In genomic region chr14:30680036-30680435, GRCh38 we compare ENCODE assay signal across 33 cellular contexts.
"Had no signal": no experiment of that assay in that cellular context is flagged by ENCODE, and none has a peak within 500 bp of the region (broad histone marks: within the 10 kb centered on the region; RNA-seq: fewer than 3 reads in every experiment).

No MANE protein-coding gene starts in this region.

- FAIRE-seq: astrocyte, bronchial epithelial cell, colon, endometrium, endothelial cell of umbilical vein had no signal

- H3K27me3 Mint-ChIP-seq: activated CD4-positive, alpha-beta memory T cell treated with anti-CD3 and anti-CD28 coated beads, Interleukin-2, amount 10 ng/mL, durations not matched to agents 7 days and 5 days; activated CD4-positive, alpha-beta T cell treated with anti-CD3 and anti-CD28 coated beads, Interleukin-2, amount 10 ng/mL, durations not matched to agents 7 days and 5 days; activated naive CD8-positive, alpha-beta T cell; activated T-helper 17 cell treated with anti-CD3 and anti-CD28 coated beads, Interleukin-2, amount 50 U/mL, for 72 hours had no signal

- H3K27ac Mint-ChIP-seq: activated CD4-positive, alpha-beta memory T cell treated with anti-CD3 and anti-CD28 coated beads, Interleukin-2, amount 10 ng/mL, durations not matched to agents 7 days and 5 days; activated CD4-positive, alpha-beta T cell treated with anti-CD3 and anti-CD28 coated beads, Interleukin-2, amount 10 ng/mL, durations not matched to agents 7 days and 5 days; activated naive CD8-positive, alpha-beta T cell; activated T-helper 17 cell treated with anti-CD3 and anti-CD28 coated beads, Interleukin-2, amount 50 U/mL, for 72 hours; WTC11 had no signal

- H3K27ac ChIP-seq: brain microvascular endothelial cell, epithelial cell of prostate, esophagus squamous epithelium, gastroesophageal sphincter, heart right ventricle, hepatocyte had no signal

- ATAC-seq: activated T-cell treated with anti-CD3 and anti-CD28 coated beads, Interleukin-2, amount 50 U/mL, for 4 hours; activated T-helper 17 cell treated with anti-CD3 and anti-CD28 coated beads, Interleukin-2, amount 50 U/mL, for 72 hours; gastroesophageal sphincter; heart right ventricle; WTC11 had no signal

- H3K9me3 ChIP-seq: esophagus squamous epithelium, gastroesophageal sphincter, heart right ventricle had no signal

- H3K9me3 Mint-ChIP-seq: activated CD4-positive, alpha-beta memory T cell treated with anti-CD3 and anti-CD28 coated beads, Interleukin-2, amount 10 ng/mL, durations not matched to agents 7 days and 5 days; activated CD4-positive, alpha-beta T cell treated with anti-CD3 and anti-CD28 coated beads, Interleukin-2, amount 10 ng/mL, durations not matched to agents 7 days and 5 days; activated T-cell treated with anti-CD3 and anti-CD28 coated beads, Interleukin-2, amount 50 U/mL, for 4 hours; activated T-helper 17 cell treated with anti-CD3 and anti-CD28 coated beads, Interleukin-2, amount 50 U/mL, for 72 hours had no signal

- H3K27me3 ChIP-seq: brain microvascular endothelial cell, esophagus squamous epithelium, gastroesophageal sphincter, heart right ventricle, hepatocyte had no signal

- DNase-seq: activated CD4-positive, alpha-beta memory T cell treated with anti-CD3 and anti-CD28 coated beads, Interleukin-2, amount 10 ng/mL, durations not matched to agents 7 days and 5 days; activated CD4-positive, alpha-beta T cell treated with anti-CD3 and anti-CD28 coated beads for 1 hour; activated CD4-positive, alpha-beta T cell treated with anti-CD3 and anti-CD28 coated beads for 4 hours; activated CD4-positive, alpha-beta T cell treated with anti-CD3 and anti-CD28 coated beads, Interleukin-2, amount 10 ng/mL, durations not matched to agents 7 days and 5 days; activated CD4-positive, alpha-beta T cell treated with anti-CD3 and anti-CD28 coated beads, Interleukin-2, amount 50 U/mL, for 4 hours; activated CD8-positive, alpha-beta memory T cell treated with anti-CD3 and anti-CD28 coated beads, Interleukin-2, amount 50 U/mL, for 48 hours; activated effector memory CD4-positive, alpha-beta T cell treated with Interleukin-2 at 50 U/mL for 16 hours; activated gamma-delta T cell treated with Interleukin-2 at 50 U/mL for 16 hours; activated naive CD4-positive, alpha-beta T cell treated with anti-CD3 and anti-CD28 coated beads, Interleukin-2, amount 50 U/mL, for 16 hours; activated naive CD4-positive, alpha-beta T cell treated with Interleukin-2 at 50 U/mL for 16 hours; activated T-cell treated with anti-CD3 and anti-CD28 coated beads for 4 hours; activated T-cell treated with anti-CD3 and anti-CD28 coated beads, Interleukin-2, amount 50 U/mL, for 4 hours; amniotic stem cell; anterior cingulate cortex; brain microvascular endothelial cell; cortex of kidney; dermis blood vessel endothelial cell; effector CD4-positive, alpha-beta T cell; esophagus squamous epithelium; foreskin melanocyte; heart right ventricle; T-helper 2 cell had no signal

- H3K4me1 Mint-ChIP-seq: activated CD4-positive, alpha-beta memory T cell treated with anti-CD3 and anti-CD28 coated beads, Interleukin-2, amount 10 ng/mL, durations not matched to agents 7 days and 5 days; activated CD4-positive, alpha-beta T cell treated with anti-CD3 and anti-CD28 coated beads, Interleukin-2, amount 10 ng/mL, durations not matched to agents 7 days and 5 days; WTC11 had no signal

- H3K4me2 ChIP-seq: hepatocyte had no signal

- H2AFZ ChIP-seq: hepatocyte had no signal

- H3K4me3 Mint-ChIP-seq: activated CD4-positive, alpha-beta memory T cell treated with anti-CD3 and anti-CD28 coated beads, Interleukin-2, amount 10 ng/mL, durations not matched to agents 7 days and 5 days; activated CD4-positive, alpha-beta T cell treated with anti-CD3 and anti-CD28 coated beads, Interleukin-2, amount 10 ng/mL, durations not matched to agents 7 days and 5 days; activated naive CD8-positive, alpha-beta T cell; activated T-cell treated with anti-CD3 and anti-CD28 coated beads, Interleukin-2, amount 50 U/mL, for 4 hours; activated T-helper 17 cell treated with anti-CD3 and anti-CD28 coated beads, Interleukin-2, amount 50 U/mL, for 72 hours; WTC11 had no signal

- H3K4me1 ChIP-seq: esophagus squamous epithelium, gastroesophageal sphincter, heart right ventricle had no signal

- H3K4me3 ChIP-seq: esophagus squamous epithelium, gastroesophageal sphincter, heart right ventricle, hepatocyte had no signal
